ENCODE assay signal across 23 cellular contexts in genomic region chr3:145383416-145383815, GRCh38.
A peak's percentile ranks its signal among the peaks of the same experiment; 100 is the strongest.
DNase-seq lines count a peak whose midpoint lies in the region; ATAC-seq, FAIRE-seq and TF ChIP-seq lines count a peak whose summit lies in the region.
"Had no signal": no experiment of that assay in that cellular context is flagged by ENCODE, and none has a peak within 500 bp of the region (broad histone marks: within the 10 kb centered on the region; RNA-seq: fewer than 3 reads in every experiment).

No MANE protein-coding gene starts in this region.

- H3K27ac ChIP-seq in GM23338 (ENCODE audit: low read depth) (no peak overlapping the region), GM12878 (ENCODE audit: control insufficient read depth, insufficient read depth) (no peak overlapping the region), smooth muscle cell (ENCODE audit: low read depth) (no peak overlapping the region)
- H3K27ac ChIP-seq: BLaER1, SJCRH30 had no signal

- no TSS peak for BruUV-seq in GM12878 (replicated peaks; lab: Mats Ljungman, UMichigan)

- H3K36me3 ChIP-seq in GM23338 (ENCODE audit: insufficient read depth) (no peaks in the 10 kb centered on the region), GM12878 (ENCODE audit: control insufficient read depth in 2 of 2, insufficient read depth in 2 of 2, low read length in 1 of 2) (no peaks in the 10 kb centered on the region), smooth muscle cell (ENCODE audit: low read depth) (no peaks in the 10 kb centered on the region)
- H3K36me3 ChIP-seq: BLaER1, SJCRH30 had no signal

- H3K4me3 Mint-ChIP-seq in GM23338 (no peak overlapping the region), CD14-positive monocyte (no peak overlapping the region)
- H3K4me3 Mint-ChIP-seq: CD4-positive, alpha-beta memory T cell; H9; T-cell had no signal

- H3K4me1 ChIP-seq in GM23338 (ENCODE audit: insufficient read depth), result no peaks in the 10 kb centered on the region
- H3K4me1 ChIP-seq in GM12878 (ENCODE audit: control insufficient read depth, insufficient read depth, low read length), result no peaks in the 10 kb centered on the region
- H3K4me1 ChIP-seq in smooth muscle cell (ENCODE audit: low read depth), result no peaks in the 10 kb centered on the region
- H3K4me1 ChIP-seq: BLaER1, Caco-2, SJCRH30 had no signal

- H3K4me1 Mint-ChIP-seq in GM23338, result no peaks in the 10 kb centered on the region
- H3K4me1 Mint-ChIP-seq in CD14-positive monocyte, result no peaks in the 10 kb centered on the region
- H3K4me1 Mint-ChIP-seq: CD4-positive, alpha-beta memory T cell; H9; T-cell had no signal

- in situ Hi-C loops in GM12878 (cut with MboI), result no loop called here

- no peak overlapping the region for H3K4me2 ChIP-seq in GM23338
- no peak overlapping the region for H3K4me2 ChIP-seq in GM12878 (ENCODE audit: control insufficient read depth, insufficient read depth)
- H3K4me2 ChIP-seq in smooth muscle cell, result no peak overlapping the region
- H3K4me2 ChIP-seq: BLaER1 had no signal

- TF ChIP-seq RAD21 in GM12878 (IDR thresholded peaks at IDR 0.05; ENCODE audit: insufficient read depth, low read depth, low read length), result no peak

- DNase-seq in GM23338 (ENCODE audit: low spot score), result peak; percentile 1
- peak; percentile 58 for DNase-seq in MV-4-11 (lab: John Stamatoyannopoulos, UW)
- no peak for DNase-seq in GM12878 (ENCODE audit: low read depth, low spot score)
- DNase-seq in smooth muscle cell (lab: John Stamatoyannopoulos, UW; ENCODE audit: unreplicated experiment), result no peak
- DNase-seq in erythroblast (lab: John Stamatoyannopoulos, UW), result no peak
- DNase-seq in CD14-positive monocyte (ENCODE audit: low spot score), result no peak
- DNase-seq: Caco-2; CD4-positive, alpha-beta memory T cell; DND-41; H9; KBM-7; MM.1S; NCI-H1417; NCI-H1694 treated with DMSO at 0.1 percent for 48 hours; NCI-H2081 treated with DMSO at 0.1 percent for 48 hours; NCI-H2171 treated with DMSO at 0.1 percent for 48 hours; NCI-H524 treated with DMSO at 0.1 percent for 48 hours; SJCRH30; T-cell had no signal

- ATAC-seq in GM23338 (no peak), GM12878 (0 out of 3 replicates have a peak, but pooled peaks have one; percentile 40), HG02623 (IDR thresholded peaks at IDR 0.05; ENCODE audit: unreplicated experiment) (no peak)
- ATAC-seq: T-cell had no signal

- no peak for TF ChIP-seq CTCF in GM23338 (conservative IDR thresholded peaks at IDR 0.05; ENCODE audit: low read depth in 2 of 2)
- no peak for TF ChIP-seq CTCF in GM12878 (IDR thresholded peaks at IDR 0.05 in 2 of 3, conservative IDR thresholded peaks at IDR 0.05 in 1 of 3; ENCODE audit: control insufficient read depth in 2 of 3, extremely low read depth in 1 of 3, insufficient read depth in 1 of 3, low read depth in 3 of 3, low read length in 3 of 3)
- TF ChIP-seq CTCF in smooth muscle cell (IDR thresholded peaks at IDR 0.05; ENCODE audit: borderline replicate concordance, insufficient read depth, poor library complexity, severe bottlenecking), result no peak
- TF ChIP-seq CTCF in CD14-positive monocyte (IDR thresholded peaks at IDR 0.05), result no peak

- no peaks in the 10 kb centered on the region for H3K9me3 ChIP-seq in GM12878 (replicated peaks; ENCODE audit: control insufficient read depth, insufficient read depth, low read length)
- peaks cover 1% of the 10 kb centered on the region for H3K9me3 ChIP-seq in smooth muscle cell (replicated peaks; ENCODE audit: low read depth)
- H3K9me3 ChIP-seq: BLaER1, Caco-2, SJCRH30 had no signal

- CTCF ChIA-PET in GM12878 (lab: Yijun Ruan, JAX), result no interaction called here

- no peak for TF ChIP-seq EP300 in GM12878 (IDR thresholded peaks at IDR 0.05; ENCODE audit: borderline replicate concordance in 1 of 2, control insufficient read depth in 1 of 2, low read depth in 2 of 2, low read length in 2 of 2)

- POLR2A ChIA-PET in GM12878 (lab: Charles Lee), result no interaction called here

- H3K27me3 ChIP-seq in GM23338 (ENCODE audit: insufficient read depth) (no peaks in the 10 kb centered on the region), GM12878 (replicated peaks in 1 of 2; ENCODE audit: control insufficient read depth in 2 of 2, insufficient read depth in 2 of 2, low read length in 1 of 2) (no peaks in the 10 kb centered on the region), smooth muscle cell (ENCODE audit: low read depth) (no peaks in the 10 kb centered on the region)
- H3K27me3 ChIP-seq: BLaER1, SJCRH30 had no signal

- no peaks in the 10 kb centered on the region for H3K79me2 ChIP-seq in GM23338 (replicated peaks; ENCODE audit: insufficient read depth)
- no peaks in the 10 kb centered on the region for H3K79me2 ChIP-seq in GM12878 (ENCODE audit: control insufficient read depth, insufficient read depth, low read length)
- no peaks in the 10 kb centered on the region for H3K79me2 ChIP-seq in smooth muscle cell (ENCODE audit: low read depth)

- H3K9me2 ChIP-seq in GM23338 (ENCODE audit: insufficient read depth), result no peaks in the 10 kb centered on the region

- TF ChIP-seq POLR2A in GM12878 (IDR thresholded peaks at IDR 0.05; ENCODE audit: low read depth, low read length) (no peak), erythroblast (IDR thresholded peaks at IDR 0.05; ENCODE audit: low read length) (no peak)

- H3K36me3 Mint-ChIP-seq in GM23338 (ENCODE audit: low read depth) (peaks cover 5% of the 10 kb centered on the region; the same call in 1 of the 3 replicates), CD14-positive monocyte (no peaks in the 10 kb centered on the region)
- H3K36me3 Mint-ChIP-seq: CD4-positive, alpha-beta memory T cell; T-cell had no signal

- FAIRE-seq in GM12878 (lab: Jason Lieb, UNC), result no peak
- FAIRE-seq: GM18507, GM19239 had no signal

- H3K27ac Mint-ChIP-seq in GM23338 (no peak overlapping the region), CD14-positive monocyte (no peak overlapping the region)
- H3K27ac Mint-ChIP-seq: CD4-positive, alpha-beta memory T cell; H9; T-cell had no signal

- SMC1A ChIA-PET in GM12878 (lab: Charles Lee; ENCODE audit: uncharacterized antibody, unreplicated experiment), result no interaction called here

- no peaks in the 10 kb centered on the region for H3F3A ChIP-seq in GM23338 (replicated peaks; ENCODE audit: low read depth)
- H3F3A ChIP-seq in smooth muscle cell (ENCODE audit: low read depth), result no peaks in the 10 kb centered on the region

- WGBS in GM12878 (ENCODE audit: insufficient coverage, insufficient replicate concordance, low lambda C conversion rate, missing lambda C conversion rate), result 12% methylated on average over 3 of the region's 3 CpGs
- WGBS in smooth muscle cell (ENCODE audit: low lambda C conversion rate), result 63% methylated on average over 3 of the region's 3 CpGs

- no peak overlapping the region for H3K9ac ChIP-seq in GM12878 (ENCODE audit: control insufficient read depth, insufficient read depth, low read length)
- H3K9ac ChIP-seq in smooth muscle cell (ENCODE audit: low read depth), result no peak overlapping the region
- H3K9ac ChIP-seq: BLaER1 had no signal

- intact Hi-C loops in GM12878 (cut with micrococcal nuclease; ENCODE audit: unreplicated experiment) (no loop called here), CD14-positive monocyte (cut with micrococcal nuclease) (no loop called here)

- H3K9me3 Mint-ChIP-seq in GM23338, result peaks cover 5% of the 10 kb centered on the region; the same call in 2 of the 3 replicates
- H3K9me3 Mint-ChIP-seq in CD14-positive monocyte, result peaks cover 0 to 6% (median 0%) of the 10 kb centered on the region in 7 donors

- RAD21 ChIA-PET in GM12878 (lab: Charles Lee; ENCODE audit: unreplicated experiment), result no interaction called here

- H2AFZ ChIP-seq in GM23338 (no peak overlapping the region), GM12878 (ENCODE audit: control insufficient read depth, low read depth, low read length) (no peak overlapping the region), smooth muscle cell (ENCODE audit: low read depth) (peak overlapping the region; percentile 76)

- H3K27me3 Mint-ChIP-seq in GM23338 (ENCODE audit: insufficient read depth, low read depth, poor library complexity) (no peaks in the 10 kb centered on the region), CD14-positive monocyte (ENCODE audit: low read depth in 3 of 3) (peaks cover 0 to 2% (median 0%) of the 10 kb centered on the region in 3 donors)
- H3K27me3 Mint-ChIP-seq: CD4-positive, alpha-beta memory T cell; T-cell had no signal

- H3K4me3 ChIP-seq in GM23338 (no peak overlapping the region), GM12878 (no peak overlapping the region), smooth muscle cell (no peak overlapping the region)
- H3K4me3 ChIP-seq: BLaER1, SJCRH30 had no signal

- H4K20me1 ChIP-seq in GM23338 (replicated peaks; ENCODE audit: insufficient read depth), result no peaks in the 10 kb centered on the region
- no peaks in the 10 kb centered on the region for H4K20me1 ChIP-seq in GM12878 (ENCODE audit: control insufficient read depth, insufficient read depth)
- H4K20me1 ChIP-seq in smooth muscle cell (ENCODE audit: low read depth), result no peaks in the 10 kb centered on the region
- H4K20me1 ChIP-seq: BLaER1 had no signal

TF ChIP-seq in GM23338, 12 proteins besides CTCF, POLR2A, EP300 and RAD21 (continues in another document):
- TF ChIP-seq POLR2AphosphoS5 (IDR thresholded peaks at IDR 0.05; ENCODE audit: low read depth), result no peak

TF ChIP-seq in GM12878, 131 proteins besides CTCF, POLR2A, EP300 and RAD21:
- TF ChIP-seq E2F8 (IDR thresholded peaks at IDR 0.05; ENCODE audit: low read depth, partially characterized antibody) (no peak), MTA3 (IDR thresholded peaks at IDR 0.05; ENCODE audit: borderline replicate concordance, low read length) (no peak), SPI1 (IDR thresholded peaks at IDR 0.05; ENCODE audit: borderline replicate concordance, insufficient read depth, low read depth, low read length) (peak; percentile 35; the same call in 1 of the 2 replicates)

Comparison
In these comparisons a context has a peak if more than half of its experiments do, and no peak if none do; other contexts are left out.
1. DNase-seq: peak in GM23338 (single experiment) and MV-4-11 (single experiment); none in GM12878 (single experiment), smooth muscle cell (single experiment), erythroblast (0 of 2) and CD14-positive monocyte (single experiment).